In genomic region chr14:89190779-89191513, GRCh38 we compare ENCODE assay signal across 1 cellular context.
TF ChIP-seq lines count a peak whose summit lies in the region.

No MANE protein-coding gene starts in this region.

TF ChIP-seq in GM23338, 12 proteins besides CTCF, POLR2A, EP300 and RAD21 (continued from another document):
- no peak for TF ChIP-seq EZH2 (IDR thresholded peaks at IDR 0.05; ENCODE audit: low read depth, unreplicated experiment)
- no peak for TF ChIP-seq EZH2phosphoT487 (IDR thresholded peaks at IDR 0.05; ENCODE audit: unreplicated experiment)
- TF ChIP-seq REST (IDR thresholded peaks at IDR 0.05; ENCODE audit: unreplicated experiment): no peak
- no peak for TF ChIP-seq ZNF462 (CRISPR knock-in tag; IDR thresholded peaks at IDR 0.05)
- no peak for TF ChIP-seq POLR2AphosphoS5 (IDR thresholded peaks at IDR 0.05; ENCODE audit: low read depth)
- TF ChIP-seq, protein P1, sequence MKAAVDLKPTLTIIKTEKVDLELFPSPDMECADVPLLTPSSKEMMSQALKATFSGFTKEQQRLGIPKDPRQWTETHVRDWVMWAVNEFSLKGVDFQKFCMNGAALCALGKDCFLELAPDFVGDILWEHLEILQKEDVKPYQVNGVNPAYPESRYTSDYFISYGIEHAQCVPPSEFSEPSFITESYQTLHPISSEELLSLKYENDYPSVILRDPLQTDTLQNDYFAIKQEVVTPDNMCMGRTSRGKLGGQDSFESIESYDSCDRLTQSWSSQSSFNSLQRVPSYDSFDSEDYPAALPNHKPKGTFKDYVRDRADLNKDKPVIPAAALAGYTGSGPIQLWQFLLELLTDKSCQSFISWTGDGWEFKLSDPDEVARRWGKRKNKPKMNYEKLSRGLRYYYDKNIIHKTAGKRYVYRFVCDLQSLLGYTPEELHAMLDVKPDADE (IDR thresholded peaks at IDR 0.05): no peak
TF ChIP-seq in GM23338: peak in this region for 0.
